9 cellular contexts compared by ENCODE assay signal in the genomic region with DNA sequence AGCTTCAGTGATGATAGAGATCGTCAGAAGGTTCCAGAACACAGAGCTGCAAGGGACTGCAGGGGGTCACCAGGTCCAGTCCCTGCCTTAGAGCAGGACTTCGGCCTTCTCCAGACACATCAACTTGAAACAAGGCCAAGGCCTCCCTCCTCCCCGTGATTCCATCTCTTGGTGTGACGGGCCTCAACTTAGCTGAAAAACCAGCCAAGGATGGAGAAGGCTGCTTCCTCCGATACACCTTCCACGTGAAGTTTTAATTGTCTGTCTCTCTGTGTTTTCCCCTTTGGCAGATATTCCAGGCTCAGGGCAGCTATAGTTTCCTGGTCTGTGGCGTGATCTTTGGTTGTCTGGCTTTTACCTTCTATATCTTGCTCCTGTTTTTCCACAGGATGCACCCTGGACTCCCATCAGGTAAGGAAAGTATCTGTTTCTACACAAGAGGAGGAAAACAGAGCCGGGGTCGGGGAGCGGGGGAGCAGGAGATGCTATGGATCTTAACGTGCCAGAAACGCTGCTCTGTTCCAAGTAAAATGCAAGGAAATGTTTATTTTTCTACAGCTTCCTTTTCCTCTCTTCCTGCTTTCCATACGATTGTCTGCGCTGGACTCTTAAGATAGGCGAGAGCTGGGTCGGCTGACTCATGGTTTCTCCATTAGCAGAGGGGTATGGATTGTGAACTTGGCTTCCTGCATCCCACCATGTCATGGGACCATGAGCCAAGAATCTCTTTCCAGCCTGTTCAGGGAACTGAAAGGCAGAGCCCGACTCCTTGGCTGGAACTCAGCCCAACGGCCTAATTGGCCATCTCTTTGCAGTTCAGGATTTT. TPM values are rescaled to one million over a fixed set of nuclear protein-coding genes. Genes with fewer than 3 reads are reported as not detected.
A peak's percentile ranks its signal among the peaks of the same experiment; 100 is the strongest.
DNase-seq lines count a peak whose midpoint lies in the region; ATAC-seq and TF ChIP-seq lines count a peak whose summit lies in the region.
"Had no signal": no experiment of that assay in that cellular context is flagged by ENCODE, and none has a peak within 500 bp of the region (broad histone marks: within the 10 kb centered on the region; RNA-seq: fewer than 3 reads in every experiment).

No MANE protein-coding gene starts in this region.

- peak; percentile 95 for DNase-seq in EH (ENCODE audit: low read depth)
- DNase-seq in astrocyte of the cerebellum (ENCODE audit: low read depth), result peak; percentile 98
- peak; percentile 87 for DNase-seq in left cardiac atrium
- DNase-seq in sciatic nerve (ENCODE audit: low spot score), result peak; percentile 81
- no peak for DNase-seq in glutamatergic neuron
- no peak for DNase-seq in NCI-H524 (lab: John Stamatoyannopoulos, UW)
- DNase-seq: erythroblast had no signal

- H3K27me3 Mint-ChIP-seq in glutamatergic neuron (ENCODE audit: unreplicated experiment), result no peaks in the 10 kb centered on the region

- intact Hi-C loops in left cardiac atrium (cut with DNase I) (no loop called here), sciatic nerve (cut with DNase I) (no loop called here)

- no peaks in the 10 kb centered on the region for H3K4me1 Mint-ChIP-seq in glutamatergic neuron (ENCODE audit: low read depth, unreplicated experiment)

- in situ Hi-C loops in astrocyte of the cerebellum (cut with HindIII; ENCODE audit: low sequenced_read_pairs), result no loop called here

- peak overlapping the region; percentile 5 for H3K4me3 ChIP-seq in astrocyte of the cerebellum (ENCODE audit: low read depth, low read length)

- H3K4me3 Mint-ChIP-seq in glutamatergic neuron (ENCODE audit: unreplicated experiment), result no peak overlapping the region

- H3K36me3 Mint-ChIP-seq in glutamatergic neuron (ENCODE audit: unreplicated experiment), result peaks cover 4% of the 10 kb centered on the region

- no peak overlapping the region for H3K27ac Mint-ChIP-seq in glutamatergic neuron (ENCODE audit: unreplicated experiment)

- peaks cover 5% of the 10 kb centered on the region for H3K9me3 Mint-ChIP-seq in glutamatergic neuron (ENCODE audit: unreplicated experiment)

- TF ChIP-seq CTCF in astrocyte of the cerebellum (IDR thresholded peaks at IDR 0.05; ENCODE audit: low read depth, low read length, missing control alignments) (no peak), glutamatergic neuron (IDR thresholded peaks at IDR 0.05; ENCODE audit: partially characterized antibody, unreplicated experiment) (no peak)

- ATAC-seq in left cardiac atrium (peak; percentile 94 to 95), sciatic nerve (peak; percentile 74), GM21515 (IDR thresholded peaks at IDR 0.05; ENCODE audit: unreplicated experiment) (no peak), GM21381 (IDR thresholded peaks at IDR 0.05; ENCODE audit: unreplicated experiment) (no peak)

RNA-seq across cellular contexts. Expression of a gene that starts 32.8 kb away (rescaled TPM):
- total RNA-seq in left cardiac atrium, result 10 to 100 TPM; 36.3 to 39.1 TPM
- total RNA-seq in sciatic nerve, result 72.1 TPM
- 20.0 TPM for total RNA-seq in glutamatergic neuron (ENCODE audit: unreplicated experiment)

Comparison
In these comparisons a context has a peak if more than half of its experiments do, and no peak if none do; other contexts are left out.
1. DNase-seq: peak in EH (single experiment), astrocyte of the cerebellum (single experiment), left cardiac atrium (single experiment) and sciatic nerve (single experiment); none in glutamatergic neuron (single experiment) and NCI-H524 (0 of 2).
2. ATAC-seq: peak in left cardiac atrium (2 of 2) and sciatic nerve (single experiment); none in GM21515 (single experiment) and GM21381 (single experiment).